Comparison of ENCODE assay signal across 12 cellular contexts in the genomic region with DNA sequence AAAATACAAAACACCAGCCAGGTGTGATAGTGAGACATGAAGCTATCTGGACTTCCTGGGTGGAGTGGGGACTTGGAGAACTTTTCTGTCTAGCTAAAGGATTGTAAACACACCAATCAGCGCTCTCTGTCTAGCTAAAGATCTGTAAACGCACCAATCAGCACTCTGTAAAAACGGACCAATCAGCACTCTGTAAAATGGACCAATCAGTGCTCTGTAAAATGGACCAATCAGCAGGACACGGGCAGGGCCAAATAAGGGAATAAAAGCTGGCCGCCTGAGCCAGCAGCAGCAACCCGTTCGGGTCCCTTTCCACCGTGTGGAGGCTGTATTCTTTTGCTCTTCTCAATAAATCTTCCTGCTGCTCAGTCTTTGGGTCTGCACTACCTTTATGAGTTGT. TPM values are rescaled to one million over a fixed set of nuclear protein-coding genes. Genes with fewer than 3 reads are reported as not detected.
"Had no signal": no experiment of that assay in that cellular context is flagged by ENCODE, and none has a peak within 500 bp of the region (broad histone marks: within the 10 kb centered on the region; RNA-seq: fewer than 3 reads in every experiment).

No MANE protein-coding gene starts in this region.

RNA-seq across cellular contexts. Expression of a gene that starts 12.9 kb away (rescaled TPM):
- total RNA-seq: activated CD4-positive, alpha-beta memory T cell treated with anti-CD3 and anti-CD28 coated beads, Interleukin-2, amount 10 ng/mL, durations not matched to agents 7 days and 5 days; activated CD4-positive, alpha-beta T cell treated with anti-CD3 and anti-CD28 coated beads for 36 hours; activated CD4-positive, alpha-beta T cell treated with anti-CD3 and anti-CD28 coated beads, Interleukin-2, amount 10 ng/mL, durations not matched to agents 7 days and 5 days; activated CD8-positive, alpha-beta memory T cell treated with anti-CD3 and anti-CD28 coated beads, Interleukin-2, amount 10 ng/mL, durations not matched to agents 7 days and 5 days; activated CD8-positive, alpha-beta T cell treated with anti-CD3 and anti-CD28 coated beads, Interleukin-2, amount 10 ng/mL, durations not matched to agents 7 days and 5 days; activated naive CD8-positive, alpha-beta T cell treated with anti-CD3 and anti-CD28 coated beads, Interleukin-2, amount 10 ng/mL, durations not matched to agents 7 days and 5 days; activated T-helper 2 cell treated with anti-CD3 and anti-CD28 coated beads, Interferon-gamma antibody, Interleukin-2, Interleukin-4, amounts not matched to agents 10 μg/mL and 5 μg/mL and 100 μg/mL, durations not matched to agents 14 hours and 24 hours and 36 hours; ascending aorta; bronchial epithelial cell; cardiac muscle cell; chondrocyte had no signal
- polyA plus RNA-seq: adipose tissue, cardiac muscle cell had no signal
